8 cellular contexts compared by ENCODE assay signal in genomic region chr16:28950648-28951409, GRCh38. TPM values are rescaled to one million over a fixed set of nuclear protein-coding genes. Genes with fewer than 3 reads are reported as not detected.
A peak's percentile ranks its signal among the peaks of the same experiment; 100 is the strongest.
DNase-seq lines count a peak whose midpoint lies in the region; ATAC-seq and TF ChIP-seq lines count a peak whose summit lies in the region.

TSS of gene NFATC2IP (plus strand) at chr16:28950937. CDS start at chr16:28951012, 75 bp downstream.

- peaks cover 27% of the 10 kb centered on the region for H3K4me1 ChIP-seq in OCI-LY3 (ENCODE audit: low read length)

- H3K4me1 Mint-ChIP-seq in endothelial cell (ENCODE audit: unreplicated experiment) (peaks cover 6% of the 10 kb centered on the region), mesothelial cell of epicardium (peaks cover 17% of the 10 kb centered on the region)

- peaks cover 4% of the 10 kb centered on the region for H3K27me3 Mint-ChIP-seq in endothelial cell (ENCODE audit: unreplicated experiment)
- H3K27me3 Mint-ChIP-seq in mesothelial cell of epicardium (ENCODE audit: low read depth), result peaks cover 4% of the 10 kb centered on the region

- H3K36me3 Mint-ChIP-seq in endothelial cell (ENCODE audit: low read depth, unreplicated experiment), result peaks cover 4% of the 10 kb centered on the region
- peaks cover 5% of the 10 kb centered on the region for H3K36me3 Mint-ChIP-seq in mesothelial cell of epicardium

- peak within 1 kb of the TSS; percentile 86 for H3K27ac Mint-ChIP-seq in endothelial cell (ENCODE audit: unreplicated experiment)
- peak within 1 kb of the TSS; percentile 91 for H3K27ac Mint-ChIP-seq in mesothelial cell of epicardium

- peak; percentile 96 for DNase-seq in D341Med (ENCODE audit: low spot score)
- DNase-seq in HuH-7 (ENCODE audit: low spot score), result peak; percentile 99
- peak; percentile 100 for DNase-seq in activated CD8-positive, alpha-beta memory T cell treated with anti-CD3 and anti-CD28 coated beads, Interleukin-2, amount 50 U/mL, for 48 hours
- DNase-seq in endothelial cell (ENCODE audit: low spot score), result peak; percentile 98
- peak; percentile 99 to 100 for DNase-seq in mesothelial cell of epicardium (ENCODE audit: low spot score in 2 of 2, unreplicated experiment in 2 of 2)
- DNase-seq in stimulated activated CD8-positive, alpha-beta memory T cell treated with anti-CD3 and anti-CD28 coated beads, Interleukin-15, amount 100 ng/mL, for 48 hours (ENCODE audit: low read depth in 2 of 2), result peak; percentile 98 to 99

- H3K9me3 Mint-ChIP-seq in endothelial cell (ENCODE audit: unreplicated experiment), result no peaks in the 10 kb centered on the region
- no peaks in the 10 kb centered on the region for H3K9me3 Mint-ChIP-seq in mesothelial cell of epicardium

- H4K20me1 ChIP-seq in OCI-LY3 (ENCODE audit: insufficient read depth, low read length), result no peaks in the 10 kb centered on the region

- H3K4me3 ChIP-seq in OCI-LY3 (ENCODE audit: low read length), result peak within 1 kb of the TSS; percentile 91

- TF ChIP-seq CTCF in OCI-LY3 (IDR thresholded peaks at IDR 0.05; ENCODE audit: low read depth, low read length) (no peak), endothelial cell (IDR thresholded peaks at IDR 0.05; ENCODE audit: unreplicated experiment) (no peak), mesothelial cell of epicardium (IDR thresholded peaks at IDR 0.05; ENCODE audit: unreplicated experiment) (no peak)

- H3K79me2 ChIP-seq in OCI-LY3 (ENCODE audit: low read length), result peaks cover 38% of the 10 kb centered on the region

- 0 out of 2 replicates have a peak, but pooled peaks cover 4% of the 10 kb centered on the region for H3K27me3 ChIP-seq in OCI-LY3 (ENCODE audit: low read depth, low read length)

- H3K36me3 ChIP-seq in OCI-LY3 (replicated peaks; ENCODE audit: low read depth, low read length), result peaks cover 32% of the 10 kb centered on the region

- H3K4me2 ChIP-seq in OCI-LY3 (ENCODE audit: low read length), result peak within 1 kb of the TSS; percentile 97

- peak within 1 kb of the TSS; percentile 98 for H3K9ac ChIP-seq in OCI-LY3 (ENCODE audit: low read length)

- H3K9me3 ChIP-seq in OCI-LY3 (ENCODE audit: insufficient read depth, low read length), result no peaks in the 10 kb centered on the region

- H2AFZ ChIP-seq in OCI-LY3 (ENCODE audit: low read depth, low read length), result peak within 1 kb of the TSS; percentile 89

- ATAC-seq in GM21515 (IDR thresholded peaks at IDR 0.05; ENCODE audit: unreplicated experiment), result peak; percentile 90

- H3K4me3 Mint-ChIP-seq in endothelial cell (ENCODE audit: unreplicated experiment) (peak within 1 kb of the TSS; percentile 97), mesothelial cell of epicardium (peak within 1 kb of the TSS; percentile 92)

- peak within 1 kb of the TSS; percentile 61 for H3K27ac ChIP-seq in OCI-LY3 (ENCODE audit: low read length)

RNA-seq across cellular contexts. Expression of gene NFATC2IP, which starts in this region (rescaled TPM):
- total RNA-seq in endothelial cell (ENCODE audit: unreplicated experiment), result 61.0 TPM
- 48.6 to 58.2 TPM (median 48.7 TPM) in 3 replicates for total RNA-seq in mesothelial cell of epicardium

Comparison
In these comparisons a context has a peak if more than half of its experiments do, and no peak if none do; other contexts are left out.
1. Peak in every context shown above with its lines: DNase-seq, ATAC-seq, H3K4me3 ChIP-seq and H3K27ac ChIP-seq.